Comparison of ENCODE assay signal across 11 cellular contexts in the genomic region with DNA sequence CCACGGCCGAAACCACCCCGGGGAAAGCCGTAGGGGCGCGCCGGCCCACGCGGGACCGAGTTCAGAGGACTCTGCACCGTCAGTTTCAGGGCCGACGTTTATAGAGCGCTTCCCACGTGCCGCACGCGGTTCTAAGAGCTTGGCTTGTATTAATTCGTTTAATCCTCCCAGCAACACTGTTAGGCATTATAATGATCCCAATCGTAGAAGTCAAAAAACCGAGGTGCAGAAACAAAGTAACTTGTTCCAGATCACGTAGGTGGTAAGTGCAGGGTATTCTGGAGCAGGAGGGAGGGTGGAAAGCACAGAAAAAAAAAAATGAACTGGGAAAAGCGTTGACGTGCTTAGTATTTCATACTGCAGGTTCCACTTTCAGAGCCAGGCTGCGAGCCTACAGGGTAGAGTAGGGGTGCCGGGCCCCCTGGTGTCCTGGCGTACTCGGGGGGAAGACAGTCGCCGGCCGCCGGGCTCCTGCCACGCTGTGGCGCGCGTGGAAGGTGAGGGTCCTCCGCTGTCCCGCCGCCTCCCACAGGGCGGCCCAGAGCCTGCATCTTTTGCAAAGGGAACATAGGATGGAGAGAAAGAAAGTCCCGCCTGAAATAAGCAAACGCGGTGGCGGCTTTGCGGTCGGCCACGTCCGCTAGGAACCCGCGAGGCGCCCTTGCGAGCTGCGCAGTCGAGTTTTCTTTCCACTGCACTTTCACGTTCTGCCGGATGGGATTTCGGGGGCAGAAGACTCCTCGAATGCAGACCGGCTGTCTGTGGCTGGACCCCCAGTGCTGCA. TPM values are rescaled to one million over a fixed set of nuclear protein-coding genes. Genes with fewer than 3 reads are reported as not detected.
DNase-seq lines count a peak whose midpoint lies in the region; ATAC-seq and TF ChIP-seq lines count a peak whose summit lies in the region.
"Had no signal": no experiment of that assay in that cellular context is flagged by ENCODE, and none has a peak within 500 bp of the region (broad histone marks: within the 10 kb centered on the region; RNA-seq: fewer than 3 reads in every experiment).

No MANE protein-coding gene starts in this region.

- H3K36me3 Mint-ChIP-seq in T-helper 1 cell treated with Interleukin-12 subunit alpha and Interleukin-12 subunit beta and Interleukin-4 antibody, amounts not matched to agents 30 μg/mL and 1 μg/mL, for 36 hours (ENCODE audit: low read depth), result peaks cover 3% of the 10 kb centered on the region
- H3K36me3 Mint-ChIP-seq in effector memory CD8-positive, alpha-beta T cell (ENCODE audit: insufficient read depth), result no peaks in the 10 kb centered on the region
- H3K36me3 Mint-ChIP-seq in activated T-helper 2 cell treated with anti-CD3 and anti-CD28 coated beads, Interferon-gamma antibody, Interleukin-2, Interleukin-4, amounts not matched to agents 10 μg/mL and 5 μg/mL and 100 μg/mL, durations not matched to agents 14 hours and 24 hours and 36 hours (ENCODE audit: low read depth), result no peaks in the 10 kb centered on the region

- DNase-seq in NCI-H82 (lab: John Stamatoyannopoulos, UW), result peak; percentile 59
- DNase-seq in NCI-H82 treated with DMSO at 0.1 percent for 48 hours (lab: John Stamatoyannopoulos, UW; ENCODE audit: unreplicated experiment), result no peak
- no peak for DNase-seq in effector memory CD8-positive, alpha-beta T cell
- DNase-seq in retinal pigment epithelial cell (ENCODE audit: low read depth), result no peak
- no peak for DNase-seq in germinal center (ENCODE audit: low spot score)
- no peak for DNase-seq in activated T-helper 2 cell treated with anti-CD3 and anti-CD28 coated beads, Interferon-gamma antibody, Interleukin-2, Interleukin-4, amounts not matched to agents 10 μg/mL and 5 μg/mL and 100 μg/mL, durations not matched to agents 14 hours and 24 hours and 36 hours (ENCODE audit: low spot score)
- DNase-seq in stimulated activated naive CD4-positive, alpha-beta T cell treated with Interleukin-2 at 50 U/mL for 16 hours (lab: John Stamatoyannopoulos, UW), result no peak
- DNase-seq: activated CD4-positive, alpha-beta T cell treated with anti-CD3 and anti-CD28 coated beads, Interleukin-2, amount 50 U/mL, for 1 hour; GDM1; SJCRH30 had no signal

- intact Hi-C loops in activated T-helper 2 cell treated with anti-CD3 and anti-CD28 coated beads, Interferon-gamma antibody, Interleukin-2, Interleukin-4, amounts not matched to agents 10 μg/mL and 5 μg/mL and 100 μg/mL, durations not matched to agents 14 hours and 24 hours and 36 hours (cut with micrococcal nuclease), result loop anchor here (1.0 to 2.0 kb wide), 2 partner anchors 14 to 68 kb away; no protein-coding TSS in a partner anchor

- peaks cover 18% of the 10 kb centered on the region for H3K4me1 Mint-ChIP-seq in T-helper 1 cell treated with Interleukin-12 subunit alpha and Interleukin-12 subunit beta and Interleukin-4 antibody, amounts not matched to agents 30 μg/mL and 1 μg/mL, for 36 hours (ENCODE audit: low read depth)
- H3K4me1 Mint-ChIP-seq in effector memory CD8-positive, alpha-beta T cell (ENCODE audit: low read depth in 2 of 2), result peaks cover 7 to 22% of the 10 kb centered on the region in 2 donors
- peaks cover 17% of the 10 kb centered on the region for H3K4me1 Mint-ChIP-seq in activated T-helper 2 cell treated with anti-CD3 and anti-CD28 coated beads, Interferon-gamma antibody, Interleukin-2, Interleukin-4, amounts not matched to agents 10 μg/mL and 5 μg/mL and 100 μg/mL, durations not matched to agents 14 hours and 24 hours and 36 hours (ENCODE audit: low read depth)

- no peak overlapping the region for H3K4me3 ChIP-seq in retinal pigment epithelial cell (ENCODE audit: low read length)
- H3K4me3 ChIP-seq: SJCRH30 had no signal

- peak overlapping the region; percentile 55 for H3K27ac Mint-ChIP-seq in T-helper 1 cell treated with Interleukin-12 subunit alpha and Interleukin-12 subunit beta and Interleukin-4 antibody, amounts not matched to agents 30 μg/mL and 1 μg/mL, for 36 hours
- H3K27ac Mint-ChIP-seq in effector memory CD8-positive, alpha-beta T cell, result no peak overlapping the region
- no peak overlapping the region for H3K27ac Mint-ChIP-seq in activated T-helper 2 cell treated with anti-CD3 and anti-CD28 coated beads, Interferon-gamma antibody, Interleukin-2, Interleukin-4, amounts not matched to agents 10 μg/mL and 5 μg/mL and 100 μg/mL, durations not matched to agents 14 hours and 24 hours and 36 hours

- ATAC-seq in effector memory CD8-positive, alpha-beta T cell (replicated peaks), result no peak

- peaks cover 71% of the 10 kb centered on the region for H3K27me3 Mint-ChIP-seq in T-helper 1 cell treated with Interleukin-12 subunit alpha and Interleukin-12 subunit beta and Interleukin-4 antibody, amounts not matched to agents 30 μg/mL and 1 μg/mL, for 36 hours (ENCODE audit: low read depth)
- H3K27me3 Mint-ChIP-seq in effector memory CD8-positive, alpha-beta T cell, result peaks cover 74 to 82% of the 10 kb centered on the region in 2 donors
- peaks cover 71% of the 10 kb centered on the region for H3K27me3 Mint-ChIP-seq in activated T-helper 2 cell treated with anti-CD3 and anti-CD28 coated beads, Interferon-gamma antibody, Interleukin-2, Interleukin-4, amounts not matched to agents 10 μg/mL and 5 μg/mL and 100 μg/mL, durations not matched to agents 14 hours and 24 hours and 36 hours (ENCODE audit: low read depth)

- H3K9me3 Mint-ChIP-seq in T-helper 1 cell treated with Interleukin-12 subunit alpha and Interleukin-12 subunit beta and Interleukin-4 antibody, amounts not matched to agents 30 μg/mL and 1 μg/mL, for 36 hours, result no peaks in the 10 kb centered on the region
- H3K9me3 Mint-ChIP-seq in effector memory CD8-positive, alpha-beta T cell, result no peaks in the 10 kb centered on the region
- no peaks in the 10 kb centered on the region for H3K9me3 Mint-ChIP-seq in activated T-helper 2 cell treated with anti-CD3 and anti-CD28 coated beads, Interferon-gamma antibody, Interleukin-2, Interleukin-4, amounts not matched to agents 10 μg/mL and 5 μg/mL and 100 μg/mL, durations not matched to agents 14 hours and 24 hours and 36 hours

- peak overlapping the region; percentile 40 for H3K4me3 Mint-ChIP-seq in T-helper 1 cell treated with Interleukin-12 subunit alpha and Interleukin-12 subunit beta and Interleukin-4 antibody, amounts not matched to agents 30 μg/mL and 1 μg/mL, for 36 hours
- H3K4me3 Mint-ChIP-seq in effector memory CD8-positive, alpha-beta T cell, result peak overlapping the region; percentile 33 to 38
- H3K4me3 Mint-ChIP-seq in activated T-helper 2 cell treated with anti-CD3 and anti-CD28 coated beads, Interferon-gamma antibody, Interleukin-2, Interleukin-4, amounts not matched to agents 10 μg/mL and 5 μg/mL and 100 μg/mL, durations not matched to agents 14 hours and 24 hours and 36 hours (ENCODE audit: low read depth), result no peak overlapping the region

- TF ChIP-seq CTCF in retinal pigment epithelial cell (conservative IDR thresholded peaks at IDR 0.05; ENCODE audit: low read depth, low read length), result peak; percentile 12

RNA-seq across cellular contexts. Expression of a gene that starts 10.2 kb away (rescaled TPM):
- not detected in 2 replicates for total RNA-seq in activated T-helper 2 cell treated with anti-CD3 and anti-CD28 coated beads, Interferon-gamma antibody, Interleukin-2, Interleukin-4, amounts not matched to agents 10 μg/mL and 5 μg/mL and 100 μg/mL, durations not matched to agents 14 hours and 24 hours and 36 hours
